In the genomic region with DNA sequence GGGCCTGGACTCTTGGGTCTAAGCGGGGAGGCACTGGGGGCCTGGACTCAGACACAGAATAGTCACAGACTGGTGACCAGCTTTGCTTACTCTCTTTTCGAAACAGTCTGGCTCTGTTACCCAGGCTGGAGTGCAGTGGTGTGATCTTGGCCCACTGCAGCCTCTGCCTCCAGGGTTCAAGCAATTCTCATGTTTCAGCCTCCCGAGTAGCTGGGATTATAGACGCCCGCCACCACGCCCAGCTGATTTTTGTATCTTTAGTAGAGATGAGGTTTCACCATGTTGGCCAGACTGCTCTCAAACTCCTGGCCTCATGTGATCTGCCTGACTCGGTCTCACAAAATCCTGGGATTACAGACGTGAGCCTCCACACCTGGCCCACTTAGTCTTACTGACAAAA, we compare ENCODE assay signal across 26 cellular contexts.
"Had no signal": no experiment of that assay in that cellular context is flagged by ENCODE, and none has a peak within 500 bp of the region (broad histone marks: within the 10 kb centered on the region; RNA-seq: fewer than 3 reads in every experiment).

No MANE protein-coding gene starts in this region.

- H3K9me3 ChIP-seq: heart left ventricle had no signal

- ATAC-seq: activated CD4-positive, CD25-positive, alpha-beta regulatory T cell treated with anti-CD3 and anti-CD28 coated beads, Interleukin-2, amount 50 U/mL, for 24 hours; activated CD8-positive, alpha-beta T cell treated with anti-CD3 and anti-CD28 coated beads for 36 hours; activated T-cell treated with anti-CD3 and anti-CD28 coated beads, Interleukin-2, amount 50 U/mL, for 4 hours; activated T-helper 17 cell treated with anti-CD3 and anti-CD28 coated beads, Interleukin-2, amount 50 U/mL, for 72 hours; esophagus mucosa had no signal

- H3K4me3 ChIP-seq: coronary artery, dorsolateral prefrontal cortex, heart left ventricle had no signal

- DNase-seq: activated B cell treated with CpG ODN at 0.5 μM for 24 hours; activated CD4-positive, alpha-beta T cell treated with anti-CD3 and anti-CD28 coated beads for 48 hours; activated CD4-positive, alpha-beta T cell treated with anti-CD3 and anti-CD28 coated beads, Interleukin-2, amount 50 U/mL, for 1 hour; activated CD4-positive, alpha-beta T cell treated with anti-CD3 and anti-CD28 coated beads, Interleukin-2, amount 50 U/mL, for 48 hours; activated CD8-positive, alpha-beta memory T cell treated with anti-CD3 and anti-CD28 coated beads for 24 hours; activated CD8-positive, alpha-beta T cell treated with anti-CD3 and anti-CD28 coated beads for 36 hours; activated effector memory CD4-positive, alpha-beta T cell treated with Interleukin-2 at 50 U/mL for 16 hours; activated gamma-delta T cell treated with Interleukin-2 at 50 U/mL for 16 hours; activated naive CD4-positive, alpha-beta T cell treated with anti-CD3 and anti-CD28 coated beads, Interleukin-2, amount 50 U/mL, for 16 hours; activated naive CD4-positive, alpha-beta T cell treated with Interleukin-2 at 50 U/mL for 16 hours; activated T-cell treated with anti-CD3 and anti-CD28 coated beads, Interleukin-2, amount 50 U/mL, for 4 hours; amniotic stem cell; anterior cingulate cortex; brain microvascular endothelial cell; dorsolateral prefrontal cortex; effector memory CD4-positive, alpha-beta T cell; endodermal cell; foreskin fibroblast; glutamatergic neuron; heart left ventricle; T-helper 2 cell had no signal

- H3K27ac ChIP-seq: brain microvascular endothelial cell, coronary artery, dorsolateral prefrontal cortex, heart left ventricle, VCaP had no signal

- H3K27me3 ChIP-seq: brain microvascular endothelial cell, dorsolateral prefrontal cortex, heart left ventricle had no signal
